ENCODE assay signal across 11 cellular contexts in genomic region chr2:133063792-133064191, GRCh38.
DNase-seq lines count a peak whose midpoint lies in the region; ATAC-seq and TF ChIP-seq lines count a peak whose summit lies in the region.
"Had no signal": no experiment of that assay in that cellular context is flagged by ENCODE, and none has a peak within 500 bp of the region (broad histone marks: within the 10 kb centered on the region; RNA-seq: fewer than 3 reads in every experiment).

No MANE protein-coding gene starts in this region.

- H3K4me3 ChIP-seq in brain microvascular endothelial cell (ENCODE audit: low read depth, low read length) (no peak overlapping the region), left lung (no peak overlapping the region)
- H3K4me3 ChIP-seq: ovary had no signal

- H3K27me3 ChIP-seq in brain microvascular endothelial cell (replicated peaks) (no peaks in the 10 kb centered on the region), left lung (no peaks in the 10 kb centered on the region)
- H3K27me3 ChIP-seq: ovary had no signal

- in situ Hi-C loops in brain microvascular endothelial cell (cut with HindIII; ENCODE audit: low pct_ligation_motif_present, low sequenced_read_pairs): no loop called here

- TF ChIP-seq CTCF in brain microvascular endothelial cell (IDR thresholded peaks at IDR 0.05; ENCODE audit: low read depth, low read length, missing control alignments): no peak
- no peak for TF ChIP-seq CTCF in left lung (IDR thresholded peaks at IDR 0.05)

- intact Hi-C loops in left lung (cut with DNase I): no loop called here

- H3K4me1 ChIP-seq in left lung: no peaks in the 10 kb centered on the region

- ATAC-seq in left lung: peak; percentile 33

- H3K27ac ChIP-seq in brain microvascular endothelial cell: no peak overlapping the region
- no peak overlapping the region for H3K27ac ChIP-seq in left lung
- H3K27ac ChIP-seq: ovary had no signal

- H3K9me3 ChIP-seq in left lung: no peaks in the 10 kb centered on the region
- H3K9me3 ChIP-seq: ovary had no signal

- no peaks in the 10 kb centered on the region for H3K36me3 ChIP-seq in brain microvascular endothelial cell (replicated peaks)
- no peaks in the 10 kb centered on the region for H3K36me3 ChIP-seq in left lung
- H3K36me3 ChIP-seq: ovary had no signal

- DNase-seq in ELF-1 (ENCODE audit: low read depth, low spot score): peak; percentile 31
- peak; percentile 17 to 22 for DNase-seq in Kasumi-1 (lab: John Stamatoyannopoulos, UW)
- peak; percentile 49 for DNase-seq in brain microvascular endothelial cell
- no peak for DNase-seq in left lung
- no peak for DNase-seq in DMS114 treated with DMSO at 0.1 percent for 48 hours (lab: John Stamatoyannopoulos, UW; ENCODE audit: unreplicated experiment)
- no peak for DNase-seq in NCI-H446 (lab: John Stamatoyannopoulos, UW)
- DNase-seq in activated CD8-positive, alpha-beta memory T cell treated with anti-CD3 and anti-CD28 coated beads for 24 hours: no peak
- DNase-seq in SIG-M5 treated with dmso at 0.1 percent for 504 hours (lab: John Stamatoyannopoulos, UW; ENCODE audit: unreplicated experiment): no peak
- DNase-seq: DMS53, T-helper 1 cell had no signal

Comparison
In these comparisons a context has a peak if more than half of its experiments do, and no peak if none do; other contexts are left out.
1. DNase-seq: peak in ELF-1 (single experiment), Kasumi-1 (2 of 2) and brain microvascular endothelial cell (single experiment); none in left lung (0 of 2), DMS114 treated with DMSO at 0.1 percent for 48 hours (single experiment), NCI-H446 (0 of 2), activated CD8-positive, alpha-beta memory T cell treated with anti-CD3 and anti-CD28 coated beads for 24 hours (single experiment) and SIG-M5 treated with dmso at 0.1 percent for 504 hours (single experiment).